ENCODE assay signal across 24 cellular contexts in the genomic region with DNA sequence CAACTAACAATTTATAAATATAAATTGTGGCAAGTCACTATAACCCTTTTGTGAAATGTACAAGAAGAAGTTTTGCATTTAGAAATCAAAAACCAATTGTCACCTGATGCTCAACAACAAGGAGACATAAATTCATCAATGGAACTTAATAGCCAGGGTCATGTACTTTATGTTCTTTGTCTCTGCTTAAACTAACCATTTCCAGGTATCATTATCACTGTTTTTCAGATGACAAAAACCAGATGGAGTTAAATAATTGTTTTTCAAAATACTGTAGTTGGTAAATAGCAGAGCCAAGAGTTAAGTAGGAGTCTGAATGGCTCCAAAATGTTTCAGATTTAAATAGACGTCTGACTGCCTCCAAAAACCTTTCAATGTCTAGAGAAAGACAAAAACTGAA.
"Had no signal": no experiment of that assay in that cellular context is flagged by ENCODE, and none has a peak within 500 bp of the region (broad histone marks: within the 10 kb centered on the region; RNA-seq: fewer than 3 reads in every experiment).

No MANE protein-coding gene starts in this region.

- H3K4me2 ChIP-seq: KMS-11 had no signal

- ATAC-seq: Panc1, T-cell had no signal

- H3K9me3 ChIP-seq: SJSA1 had no signal

- H3K36me3 ChIP-seq: SJSA1 had no signal

- DNase-seq: Karpas-422, KBM-7, MM.1S, NCI-H1092, NCI-H1105, NCI-H1417 treated with DMSO at 0.1 percent for 48 hours, NCI-H1436 treated with DMSO at 0.1 percent for 48 hours, NCI-H1694 treated with DMSO at 0.1 percent for 48 hours, NCI-H187 treated with DMSO at 0.1 percent for 48 hours, NCI-H2029, NCI-H2081, NCI-H2171, NCI-H510A, NCI-H524, NCI-H526, NCI-H748 treated with DMSO at 0.1 percent for 48 hours, Right ventricle myocardium superior, SHP77 treated with DMSO at 0.1 percent for 48 hours, T-cell had no signal

- H3K27me3 ChIP-seq: SJSA1 had no signal

- H3K9ac ChIP-seq: KMS-11 had no signal

- H3K4me3 ChIP-seq: SJSA1, SK-N-MC had no signal

- H3K27ac ChIP-seq: KMS-11, RWPE1, SJSA1, SK-N-MC had no signal

- H3K4me1 ChIP-seq: SJSA1 had no signal
